ENCODE assay signal across 8 cellular contexts in the genomic region with DNA sequence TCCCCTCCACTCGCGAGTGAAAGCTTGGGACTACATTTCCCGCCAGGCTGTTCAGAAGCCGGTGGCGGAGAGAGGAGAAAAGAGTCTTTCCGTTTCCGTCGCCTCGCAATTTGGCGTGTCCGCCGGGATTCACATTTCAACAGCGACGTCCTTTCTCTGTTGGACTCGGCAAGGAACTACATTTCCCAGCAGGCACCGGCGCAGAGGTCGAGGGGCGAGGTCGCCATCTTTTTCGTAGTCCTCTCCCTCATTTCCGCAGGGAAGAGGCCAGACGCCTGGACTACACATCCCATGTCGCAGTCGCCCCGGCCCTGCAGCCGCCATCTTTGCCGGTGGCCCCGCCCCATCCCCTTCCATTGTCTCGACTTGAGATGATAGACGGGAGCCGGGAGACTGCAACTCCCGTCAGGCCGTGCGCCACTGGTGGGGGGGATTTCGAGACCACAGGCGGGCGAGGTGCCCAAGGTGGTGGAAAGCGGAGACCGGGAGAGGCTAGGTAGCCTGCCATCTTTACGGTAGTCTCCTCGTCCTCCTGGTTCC. TPM values are rescaled to one million over a fixed set of nuclear protein-coding genes. Genes with fewer than 3 reads are reported as not detected.
DNase-seq lines count a peak whose midpoint lies in the region; ATAC-seq and TF ChIP-seq lines count a peak whose summit lies in the region.

No MANE protein-coding gene starts in this region.

- TF ChIP-seq CTCF in GM13976 (IDR thresholded peaks at IDR 0.05; ENCODE audit: borderline replicate concordance, control extremely low read depth, extremely low read depth, insufficient read depth, missing control alignments) (no peak), prostate gland (IDR thresholded peaks at IDR 0.05) (peak in 1 of 4 experiments; percentile 33)

- 0% methylated on average over 42 of the region's 42 CpGs for WGBS in prostate gland
- WGBS in urinary bladder, result under 1% methylated on average over 42 of the region's 42 CpGs

- in situ Hi-C loops in GM13976 (cut with MboI; ENCODE audit: low sequenced_read_pairs, unreplicated experiment), result no loop called here

- intact Hi-C loops in left ventricle myocardium superior (cut with micrococcal nuclease), result no loop called here
- intact Hi-C loops in prostate gland (cut with DNase I), result loop anchor here (2.0 to 5.0 kb wide), 3 partner anchors 26 to 80 kb away; partner anchors contain the start of gene CTF1

- H3K27me3 ChIP-seq in prostate gland (replicated peaks; ENCODE audit: insufficient read depth), result no peaks in the 10 kb centered on the region

- peak overlapping the region; percentile 92 to 96 for H3K27ac ChIP-seq in prostate gland
- H3K27ac ChIP-seq in urinary bladder (ENCODE audit: low read depth), result peak overlapping the region; percentile 89

- peak; percentile 75 for ATAC-seq in HG02938 (IDR thresholded peaks at IDR 0.05; ENCODE audit: unreplicated experiment)
- ATAC-seq in left ventricle myocardium superior, result peak; percentile 83

- no peak for TF ChIP-seq POLR2A in prostate gland (IDR thresholded peaks at IDR 0.05)

- no peaks in the 10 kb centered on the region for H3K4me1 ChIP-seq in prostate gland (replicated peaks)
- no peaks in the 10 kb centered on the region for H3K4me1 ChIP-seq in urinary bladder (ENCODE audit: insufficient read depth)

- H3K36me3 ChIP-seq in prostate gland (no peaks in the 10 kb centered on the region), urinary bladder (ENCODE audit: insufficient read depth) (no peaks in the 10 kb centered on the region)

- H3K9me3 ChIP-seq in prostate gland, result no peaks in the 10 kb centered on the region

- DNase-seq in GM13976 (ENCODE audit: low spot score) (peak; percentile 94), NCI-H1694 treated with DMSO at 0.1 percent for 48 hours (lab: John Stamatoyannopoulos, UW) (peak; percentile 99), T-helper 2 cell (peak; percentile 97 to 100 (median 100)), anterior cingulate cortex (lab: John Stamatoyannopoulos, UW) (peak; percentile 93 to 100 (median 100)), left ventricle myocardium superior (peak; percentile 99), prostate gland (ENCODE audit: low spot score) (peak; percentile 100)

- H3K4me3 ChIP-seq in prostate gland (peak overlapping the region; percentile 61 to 71), urinary bladder (ENCODE audit: low read depth, low read length) (peak overlapping the region; percentile 42)

RNA-seq across cellular contexts. Expression of gene FBXL19, which starts 0.9 kb away (rescaled TPM):
- 5.7 TPM for total RNA-seq in left ventricle myocardium superior
- total RNA-seq in prostate gland, result 100 to 1,000 TPM in 1 of 2 donors, 10 to 100 TPM in 1; 23.5 to 125 TPM
- 9.6 TPM for total RNA-seq in urinary bladder
- 15.2 TPM for polyA plus RNA-seq in urinary bladder

RNA-seq across cellular contexts. Expression of gene CTF1, which starts 26.1 kb away (rescaled TPM):
- total RNA-seq in left ventricle myocardium superior (7.5 TPM), prostate gland (10 to 100 TPM in 1 of 2 donors, 1 to 10 TPM in 1; 9.8 to 13.9 TPM), urinary bladder (2.1 TPM)
- polyA plus RNA-seq in urinary bladder, result 16.8 TPM

RNA-seq across cellular contexts. Expression of gene ORAI3, which starts 26.4 kb away (rescaled TPM):
- 10.8 TPM for total RNA-seq in left ventricle myocardium superior
- total RNA-seq in prostate gland, result 100 to 1,000 TPM in 1 of 2 donors, 10 to 100 TPM in 1; 74.6 to 114 TPM
- 16.7 TPM for total RNA-seq in urinary bladder
- 39.7 TPM for polyA plus RNA-seq in urinary bladder

RNA-seq across cellular contexts. Expression of gene BCL7C, which starts 28.6 kb away (rescaled TPM):
- total RNA-seq in left ventricle myocardium superior (29.6 TPM), prostate gland (10 to 100 TPM; 54.2 to 54.8 TPM), urinary bladder (31.7 TPM)
- 33.2 TPM for polyA plus RNA-seq in urinary bladder

RNA-seq across cellular contexts. Expression of gene SETD1A, which starts 35.1 kb away (rescaled TPM):
- total RNA-seq in left ventricle myocardium superior (11.0 TPM), prostate gland (10 to 100 TPM in 1 of 2 donors, 1 to 10 TPM in 1; 10.0 to 29.1 TPM), urinary bladder (2.9 TPM)
- polyA plus RNA-seq in urinary bladder, result 14.6 TPM

Comparison
In these comparisons a context has a peak if more than half of its experiments do, and no peak if none do; other contexts are left out.
1. Peak in every context shown above with its lines: DNase-seq, ATAC-seq, H3K4me3 ChIP-seq and H3K27ac ChIP-seq.